In the genomic region with DNA sequence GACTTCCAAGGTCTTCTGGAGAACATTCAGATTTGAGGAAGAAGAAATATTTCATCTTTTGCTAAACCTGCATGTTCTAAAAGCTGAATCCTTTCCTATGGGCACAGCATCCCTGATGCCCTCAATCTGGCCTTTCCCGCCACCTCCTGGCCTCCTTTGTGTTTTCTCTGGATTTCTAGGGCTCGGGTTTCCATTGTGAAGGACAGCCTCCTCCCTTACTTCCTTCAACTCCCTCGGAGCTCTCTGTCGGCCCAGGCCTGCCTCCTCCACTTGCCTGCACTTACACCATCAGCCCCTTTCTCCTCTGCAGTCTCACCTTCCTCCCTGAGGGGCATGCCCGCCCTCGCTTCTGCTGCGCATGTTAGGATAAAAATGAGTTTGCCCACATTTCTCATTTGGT, we compare ENCODE assay signal across 27 cellular contexts.
DNase-seq lines count a peak whose midpoint lies in the region; ATAC-seq, FAIRE-seq and TF ChIP-seq lines count a peak whose summit lies in the region.
"Had no signal": no experiment of that assay in that cellular context is flagged by ENCODE, and none has a peak within 500 bp of the region (broad histone marks: within the 10 kb centered on the region; RNA-seq: fewer than 3 reads in every experiment).

No MANE protein-coding gene starts in this region.

- no peak overlapping the region for H3K4me3 Mint-ChIP-seq in MCF 10A (ENCODE audit: unreplicated experiment)
- H3K4me3 Mint-ChIP-seq: activated CD4-positive, alpha-beta T cell treated with anti-CD3 and anti-CD28 coated beads, Interleukin-2, amount 10 ng/mL, durations not matched to agents 24 days and 14 days; activated T-cell treated with anti-CD3 and anti-CD28 coated beads, Interleukin-2, amount 50 U/mL, for 24 hours; HFFc6; stimulated activated memory B cell treated with anti-CD40 and anti-IgM and Interleukin-4, amounts not matched to agents 10 μg/mL and 1 μg/mL and 100 μg/mL, for 72 hours had no signal

- ATAC-seq in GM21576 (IDR thresholded peaks at IDR 0.05; ENCODE audit: unreplicated experiment): no peak
- ATAC-seq: body of pancreas; HepG2; PC-3; Right ventricle myocardium inferior; stimulated activated memory B cell treated with anti-CD40 and anti-IgM and Interleukin-4, amounts not matched to agents 10 μg/mL and 1 μg/mL and 100 μg/mL, for 72 hours had no signal

- POLR2A ChIA-PET in MCF 10A (lab: Yijun Ruan, JAX): no interaction called here

- TF ChIP-seq POLR2A in breast epithelium (IDR thresholded peaks at IDR 0.05) (no peak), vagina (IDR thresholded peaks at IDR 0.05) (no peak)

- intact Hi-C loops in MCF 10A (cut with micrococcal nuclease) (no loop called here), breast epithelium (cut with DNase I; ENCODE audit: low total_unique reads) (no loop called here), vagina (cut with DNase I) (no loop called here)

- CTCF ChIA-PET in MCF 10A (lab: Yijun Ruan, JAX): interaction anchor here (1.0 to 1.1 kb wide), 2 partner anchors 76 to 193 kb away, joined by 3 read pairs; no protein-coding TSS in a partner anchor

- no peak for TF ChIP-seq CTCF in MCF 10A (IDR thresholded peaks at IDR 0.05; ENCODE audit: unreplicated experiment)
- TF ChIP-seq CTCF in breast epithelium (IDR thresholded peaks at IDR 0.05): no peak
- no peak for TF ChIP-seq CTCF in vagina (IDR thresholded peaks at IDR 0.05)

- H3K4me1 ChIP-seq in breast epithelium (peaks cover 0 to 7% of the 10 kb centered on the region in 2 donors), vagina (peaks cover 6% of the 10 kb centered on the region)

- no peak overlapping the region for H3K27ac Mint-ChIP-seq in MCF 10A (ENCODE audit: low read depth, unreplicated experiment)
- H3K27ac Mint-ChIP-seq: activated CD4-positive, alpha-beta T cell treated with anti-CD3 and anti-CD28 coated beads, Interleukin-2, amount 10 ng/mL, durations not matched to agents 24 days and 14 days; activated T-cell treated with anti-CD3 and anti-CD28 coated beads, Interleukin-2, amount 50 U/mL, for 24 hours; HFFc6; progenitor cell of endocrine pancreas; stimulated activated memory B cell treated with anti-CD40 and anti-IgM and Interleukin-4, amounts not matched to agents 10 μg/mL and 1 μg/mL and 100 μg/mL, for 72 hours had no signal

- DNase-seq in MCF 10A (ENCODE audit: unreplicated experiment): peak; percentile 17
- DNase-seq in breast epithelium (ENCODE audit: low spot score in 2 of 2): no peak
- DNase-seq in SK-MEL-5 (ENCODE audit: low read depth, low spot score): peak; percentile 58
- peak; percentile 75 for DNase-seq in iPS-NIHi7 (ENCODE audit: extremely low spot score)
- no peak for DNase-seq in urothelium cell line (ENCODE audit: low spot score)
- DNase-seq in stimulated activated CD4-positive, alpha-beta T cell treated with anti-CD3 and anti-CD28 coated beads, Interleukin-4, amount 100 ng/mL, for 24 hours: no peak
- no peak for DNase-seq in vagina (ENCODE audit: extremely low spot score in 2 of 2)
- DNase-seq: activated CD4-positive, alpha-beta T cell treated with anti-CD3 and anti-CD28 coated beads, Interleukin-2, amount 10 ng/mL, durations not matched to agents 24 days and 14 days; activated gamma-delta T cell treated with Interleukin-2 at 50 U/mL for 16 hours; activated T-cell treated with anti-CD3 and anti-CD28 coated beads, Interleukin-2, amount 50 U/mL, for 24 hours; C1 segment of cervical spinal cord; HFFc6; Kasumi-1; NCI-H1694 treated with DMSO at 0.1 percent for 48 hours; NCI-H446 treated with DMSO at 0.1 percent for 48 hours; PC-3; sigmoid colon; stimulated activated CD4-positive, alpha-beta T cell treated with anti-CD3 and anti-CD28 coated beads, Interleukin-4, amount 100 ng/mL, for 4 hours had no signal

- no peaks in the 10 kb centered on the region for H3K4me1 Mint-ChIP-seq in MCF 10A (ENCODE audit: insufficient read depth, unreplicated experiment)
- H3K4me1 Mint-ChIP-seq: activated CD4-positive, alpha-beta T cell treated with anti-CD3 and anti-CD28 coated beads, Interleukin-2, amount 10 ng/mL, durations not matched to agents 24 days and 14 days had no signal

- H3K4me3 ChIP-seq in breast epithelium: no peak overlapping the region
- H3K4me3 ChIP-seq in vagina: no peak overlapping the region
- H3K4me3 ChIP-seq: body of pancreas, lung, sigmoid colon had no signal

- FAIRE-seq in urothelium cell line (lab: Jason Lieb, UNC): peak; percentile 44
- FAIRE-seq: HepG2 had no signal

- BruUV-seq in MCF 10A (replicated peaks; lab: Mats Ljungman, UMichigan): no TSS peak

- H3K36me3 ChIP-seq in breast epithelium (no peaks in the 10 kb centered on the region), vagina (no peaks in the 10 kb centered on the region)
- H3K36me3 ChIP-seq: neutrophil, sigmoid colon had no signal

- H3K9me3 ChIP-seq in breast epithelium: no peaks in the 10 kb centered on the region
- no peaks in the 10 kb centered on the region for H3K9me3 ChIP-seq in vagina
- H3K9me3 ChIP-seq: body of pancreas, neutrophil, sigmoid colon had no signal

- H3K27me3 ChIP-seq in breast epithelium (no peaks in the 10 kb centered on the region), vagina (no peaks in the 10 kb centered on the region)
- H3K27me3 ChIP-seq: body of pancreas had no signal

- H3K27ac ChIP-seq in breast epithelium: no peak overlapping the region
- H3K27ac ChIP-seq in vagina: no peak overlapping the region
- H3K27ac ChIP-seq: body of pancreas, neutrophil, sigmoid colon, VCaP had no signal

- no peaks in the 10 kb centered on the region for H3K9me3 Mint-ChIP-seq in MCF 10A (ENCODE audit: unreplicated experiment)
- H3K9me3 Mint-ChIP-seq: activated CD4-positive, alpha-beta T cell treated with anti-CD3 and anti-CD28 coated beads, Interleukin-2, amount 10 ng/mL, durations not matched to agents 24 days and 14 days; activated T-cell treated with anti-CD3 and anti-CD28 coated beads, Interleukin-2, amount 50 U/mL, for 24 hours; HFFc6; stimulated activated memory B cell treated with anti-CD40 and anti-IgM and Interleukin-4, amounts not matched to agents 10 μg/mL and 1 μg/mL and 100 μg/mL, for 72 hours had no signal

- no peaks in the 10 kb centered on the region for H3K27me3 Mint-ChIP-seq in MCF 10A (ENCODE audit: insufficient read depth, unreplicated experiment)

- H3K36me3 Mint-ChIP-seq in MCF 10A (ENCODE audit: insufficient read depth, unreplicated experiment): no peaks in the 10 kb centered on the region
- H3K36me3 Mint-ChIP-seq: stimulated activated memory B cell treated with anti-CD40 and anti-IgM and Interleukin-4, amounts not matched to agents 10 μg/mL and 1 μg/mL and 100 μg/mL, for 72 hours had no signal

- in situ Hi-C loops in SK-MEL-5 (cut with HindIII; ENCODE audit: low pct_unique_long_range_greater_than_20kb, low sequenced_read_pairs): no loop called here

Comparison
In these comparisons a context has a peak if more than half of its experiments do, and no peak if none do; other contexts are left out.
1. DNase-seq: peak in MCF 10A (single experiment), SK-MEL-5 (single experiment) and iPS-NIHi7 (single experiment); none in breast epithelium (0 of 2), urothelium cell line (single experiment), stimulated activated CD4-positive, alpha-beta T cell treated with anti-CD3 and anti-CD28 coated beads, Interleukin-4, amount 100 ng/mL, for 24 hours (single experiment) and vagina (0 of 2).